24 cellular contexts compared by ENCODE assay signal in the genomic region with DNA sequence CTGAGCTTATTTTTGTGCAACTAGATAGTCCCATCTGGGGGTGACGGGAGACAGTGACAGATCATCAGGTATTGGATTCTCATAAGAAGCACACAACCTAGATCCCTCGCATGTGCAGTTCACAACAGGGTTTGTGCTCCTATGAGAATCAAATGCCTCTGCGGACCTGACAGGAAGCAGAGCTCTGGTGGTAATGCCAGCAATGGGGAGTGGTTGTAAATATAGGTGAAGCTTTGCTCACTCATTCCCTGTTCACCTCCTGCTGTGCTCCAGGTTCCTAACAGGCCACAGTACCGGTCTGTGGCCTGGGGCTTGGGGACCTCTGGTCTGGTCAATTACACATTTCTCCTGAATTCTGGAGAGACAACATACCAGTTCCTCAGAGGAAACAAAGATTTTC.
"Had no signal": no experiment of that assay in that cellular context is flagged by ENCODE, and none has a peak within 500 bp of the region (broad histone marks: within the 10 kb centered on the region; RNA-seq: fewer than 3 reads in every experiment).

No MANE protein-coding gene starts in this region.

- FAIRE-seq: HepG2 had no signal

- ATAC-seq: HepG2, Right ventricle myocardium inferior had no signal

- DNase-seq: IMR-90, Karpas-422, KG1, MG63, NCI-H1092, NCI-H1105 treated with DMSO at 0.1 percent for 48 hours, NCI-H1417 treated with DMSO at 0.1 percent for 48 hours, NCI-H146, NCI-H1694 treated with DMSO at 0.1 percent for 48 hours, NCI-H1930, NCI-H2081, NCI-H2107, NCI-H2227 treated with DMSO at 0.1 percent for 48 hours, NCI-H524, NCI-H526 treated with DMSO at 0.1 percent for 48 hours, NCI-H748 treated with DMSO at 0.1 percent for 48 hours, OCI-M1, PC-9, Peyer's patch, SHP77 treated with DMSO at 0.1 percent for 48 hours had no signal

- H3K36me3 ChIP-seq: MG63, Peyer's patch, SJSA1 had no signal

- H3K27ac ChIP-seq: PC-9, Peyer's patch, SJSA1, SK-N-MC had no signal

- H3K4me3 ChIP-seq: MG63, PC-9, Peyer's patch, SJSA1, SK-N-MC had no signal

- H3K4me1 ChIP-seq: Peyer's patch, SJSA1 had no signal

- H3K9me3 ChIP-seq: Peyer's patch, SJSA1 had no signal
